Comparison of ENCODE assay signal across 1 cellular context in genomic region chr5:39055027-39055759, GRCh38.
TF ChIP-seq lines count a peak whose summit lies in the region.

No MANE protein-coding gene starts in this region.

TF ChIP-seq in GM23338, 12 proteins besides CTCF, POLR2A, EP300 and RAD21 (continued from another document):
- TF ChIP-seq ZNF462 (CRISPR knock-in tag; IDR thresholded peaks at IDR 0.05) = no peak
- TF ChIP-seq JUNB (IDR thresholded peaks at IDR 0.05; ENCODE audit: unreplicated experiment) = no peak
- TF ChIP-seq CREB1 (CRISPR knock-in tag; IDR thresholded peaks at IDR 0.05; ENCODE audit: low read depth) = no peak
- TF ChIP-seq POLR2AphosphoS5 (IDR thresholded peaks at IDR 0.05; ENCODE audit: low read depth) = no peak
- no peak for TF ChIP-seq ETS1 (IDR thresholded peaks at IDR 0.05)
- no peak for TF ChIP-seq EZH2phosphoT487 (IDR thresholded peaks at IDR 0.05; ENCODE audit: unreplicated experiment)
- TF ChIP-seq REST (IDR thresholded peaks at IDR 0.05; ENCODE audit: unreplicated experiment) = no peak
- TF ChIP-seq NANOG (IDR thresholded peaks at IDR 0.05; ENCODE audit: borderline replicate concordance) = no peak
